In the genomic region with DNA sequence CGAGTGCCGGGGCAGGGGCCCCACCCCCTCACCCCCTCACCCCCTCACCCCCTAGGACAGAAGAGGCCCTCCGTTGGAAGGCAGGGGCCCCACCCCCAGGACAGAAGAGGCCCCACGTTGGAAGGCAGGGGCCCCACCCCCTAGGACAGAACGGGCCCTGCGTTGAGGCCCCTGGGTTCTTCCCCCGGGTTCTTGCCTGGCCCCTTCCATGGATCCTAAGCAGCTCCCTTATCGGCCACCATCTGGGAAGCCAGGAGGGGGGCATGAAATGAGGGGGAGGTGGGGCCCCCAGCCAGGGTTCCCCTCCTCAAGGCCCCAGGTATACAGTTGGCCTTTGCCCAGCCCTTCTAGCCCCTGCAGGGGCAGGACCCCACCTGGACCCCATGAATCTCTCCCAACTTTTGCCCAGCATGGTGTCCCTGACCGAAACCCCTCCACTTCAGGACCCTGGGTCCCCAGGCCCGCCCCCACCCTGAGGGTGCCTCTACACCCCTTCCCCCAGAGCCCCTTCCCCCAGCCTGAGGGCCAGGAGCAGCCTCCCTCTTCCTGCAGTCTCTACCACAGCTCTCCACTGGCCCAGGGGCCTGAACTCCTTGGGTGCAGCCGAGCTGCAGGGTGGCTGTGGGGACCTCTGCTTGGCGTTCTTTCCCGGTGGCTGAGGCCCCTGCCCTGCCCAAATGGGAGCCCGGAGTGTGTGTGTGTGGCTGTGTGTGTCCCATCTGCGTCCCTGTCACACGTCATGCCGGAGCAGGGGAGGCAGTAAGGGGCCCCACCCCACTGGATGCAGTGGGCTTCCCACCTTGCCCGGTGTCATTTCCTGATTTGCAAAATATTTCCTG, we compare ENCODE assay signal across 11 cellular contexts. TPM values are rescaled to one million over a fixed set of nuclear protein-coding genes. Genes with fewer than 3 reads are reported as not detected.
A peak's percentile ranks its signal among the peaks of the same experiment; 100 is the strongest.
DNase-seq lines count a peak whose midpoint lies in the region; ATAC-seq and TF ChIP-seq lines count a peak whose summit lies in the region.
"Had no signal": no experiment of that assay in that cellular context is flagged by ENCODE, and none has a peak within 500 bp of the region (broad histone marks: within the 10 kb centered on the region; RNA-seq: fewer than 3 reads in every experiment).

No MANE protein-coding gene starts in this region.

- intact Hi-C loops in right cardiac atrium (cut with DNase I) = no loop called here
- intact Hi-C loops in psoas muscle (cut with DNase I) = no loop called here

- H3K9me3 ChIP-seq in right cardiac atrium (ENCODE audit: control insufficient read depth, low read length) (no peaks in the 10 kb centered on the region), psoas muscle (no peaks in the 10 kb centered on the region)

- WGBS in right cardiac atrium = 37% methylated on average over 18 of the region's 18 CpGs
- WGBS in psoas muscle, 3 donors = 42 to 47% (median 44%) methylated on average over 17 to 18 of the region's 18 CpGs

- DNase-seq in AG08396 (ENCODE audit: low spot score) (peak; percentile 13), right cardiac atrium (peak; percentile 57 to 76 (median 68)), psoas muscle (no peak), NCI-H1092 treated with DMSO at 0.1 percent for 48 hours (lab: John Stamatoyannopoulos, UW) (no peak)
- DNase-seq in activated CD8-positive, alpha-beta memory T cell treated with anti-CD3 and anti-CD28 coated beads, Interleukin-2, amount 50 U/mL, for 4 hours = no peak
- DNase-seq in activated CD4-positive, alpha-beta T cell treated with anti-CD3 and anti-CD28 coated beads, Interleukin-2, amount 50 U/mL, for 4 hours = no peak
- DNase-seq: activated gamma-delta T cell treated with Interleukin-2 at 50 U/mL for 16 hours, Karpas-422 had no signal

- ATAC-seq in right cardiac atrium (no peak), psoas muscle (no peak), HG02870 (IDR thresholded peaks at IDR 0.05; ENCODE audit: unreplicated experiment) (no peak)

- H3K36me3 ChIP-seq in psoas muscle (ENCODE audit: insufficient read depth in 1 of 2, low read depth in 1 of 2) = no peaks in the 10 kb centered on the region

- H3K27ac ChIP-seq in VCaP (peak overlapping the region; percentile 99), right cardiac atrium (ENCODE audit: low read length) (peak overlapping the region; percentile 70), psoas muscle (peak overlapping the region; percentile 66)

- H3K27me3 ChIP-seq in right cardiac atrium (ENCODE audit: control insufficient read depth, insufficient read depth) (no peaks in the 10 kb centered on the region), psoas muscle (ENCODE audit: insufficient read depth in 3 of 3, low read length in 2 of 3) (peaks cover 0 to 11% (median 2%) of the 10 kb centered on the region in 3 donors)

- H3K4me1 ChIP-seq in right cardiac atrium (ENCODE audit: control insufficient read depth, insufficient read depth, low read length) = peaks cover 6% of the 10 kb centered on the region
- peaks cover 16% of the 10 kb centered on the region for H3K4me1 ChIP-seq in psoas muscle

- TF ChIP-seq CTCF in VCaP (conservative IDR thresholded peaks at IDR 0.05) (no peak), psoas muscle (IDR thresholded peaks at IDR 0.05) (no peak)

- H3K4me3 ChIP-seq in right cardiac atrium (ENCODE audit: low read length) = no peak overlapping the region
- H3K4me3 ChIP-seq in psoas muscle = peak overlapping the region; percentile 36

RNA-seq across cellular contexts. Expression of a gene that starts 4.3 kb away (rescaled TPM):
- total RNA-seq in right cardiac atrium = 10 to 100 TPM; 25.0 to 38.6 (median 25.6) TPM
- polyA plus RNA-seq in right cardiac atrium = 17.3 TPM
- 10 to 100 TPM in 3 of 4 donors, 1 to 10 TPM in 1; 4.5 to 25.3 (median 13.8) TPM for total RNA-seq in psoas muscle
- 1 to 10 TPM; 1.4 to 7.8 (median 4.1) TPM for polyA plus RNA-seq in psoas muscle

RNA-seq across cellular contexts. Expression of a gene that starts 10.1 kb away (rescaled TPM):
- total RNA-seq in right cardiac atrium (1 to 10 TPM; 1.6 to 3.6 (median 2.9) TPM), psoas muscle (1 to 10 TPM in 3 of 4 donors, under 1 TPM in 1; 0.77 to 5.4 (median 3.0) TPM)
- polyA plus RNA-seq in right cardiac atrium (4.5 TPM), psoas muscle (1 to 10 TPM; 1.1 to 2.9 (median 1.6) TPM)

RNA-seq across cellular contexts. Expression of a gene that starts 18.3 kb away (rescaled TPM):
- total RNA-seq in right cardiac atrium (1 to 10 TPM; 1.3 to 3.4 (median 2.2) TPM), psoas muscle (under 1 TPM; 0.47 to 0.99 (median 0.61) TPM)
- polyA plus RNA-seq in right cardiac atrium (0.52 TPM), psoas muscle (under 1 TPM; 0.12 to 0.61 (median 0.13) TPM)
- total RNA-seq: endothelial cell of umbilical vein had no signal

RNA-seq across cellular contexts. Expression of a gene that starts 24.1 kb away (rescaled TPM):
- total RNA-seq in right cardiac atrium = 100 to 1,000 TPM; 121 to 144 (median 132) TPM
- polyA plus RNA-seq in right cardiac atrium = 190 TPM
- total RNA-seq in psoas muscle = 100 to 1,000 TPM; 114 to 159 (median 143) TPM
- polyA plus RNA-seq in psoas muscle = 100 to 1,000 TPM; 211 to 308 (median 255) TPM

RNA-seq across cellular contexts. Expression of a gene that starts 32.1 kb away (rescaled TPM):
- total RNA-seq in right cardiac atrium = 10 to 100 TPM; 61.2 to 83.1 (median 67.2) TPM
- 81.7 TPM for polyA plus RNA-seq in right cardiac atrium
- total RNA-seq in psoas muscle = 10 to 100 TPM; 40.2 to 71.8 (median 46.1) TPM
- 10 to 100 TPM; 50.1 to 59.3 (median 54.7) TPM for polyA plus RNA-seq in psoas muscle

Comparison
In these comparisons a context has a peak if more than half of its experiments do, and no peak if none do; other contexts are left out.
1. DNase-seq: peak in AG08396 (single experiment) and right cardiac atrium (3 of 3); none in psoas muscle (0 of 2), NCI-H1092 treated with DMSO at 0.1 percent for 48 hours (single experiment), activated CD8-positive, alpha-beta memory T cell treated with anti-CD3 and anti-CD28 coated beads, Interleukin-2, amount 50 U/mL, for 4 hours (single experiment) and activated CD4-positive, alpha-beta T cell treated with anti-CD3 and anti-CD28 coated beads, Interleukin-2, amount 50 U/mL, for 4 hours (0 of 2).
2. Peak in every context shown above with its lines, with median percentiles within 50 percentile points of each other: H3K27ac ChIP-seq.